In the genomic region with DNA sequence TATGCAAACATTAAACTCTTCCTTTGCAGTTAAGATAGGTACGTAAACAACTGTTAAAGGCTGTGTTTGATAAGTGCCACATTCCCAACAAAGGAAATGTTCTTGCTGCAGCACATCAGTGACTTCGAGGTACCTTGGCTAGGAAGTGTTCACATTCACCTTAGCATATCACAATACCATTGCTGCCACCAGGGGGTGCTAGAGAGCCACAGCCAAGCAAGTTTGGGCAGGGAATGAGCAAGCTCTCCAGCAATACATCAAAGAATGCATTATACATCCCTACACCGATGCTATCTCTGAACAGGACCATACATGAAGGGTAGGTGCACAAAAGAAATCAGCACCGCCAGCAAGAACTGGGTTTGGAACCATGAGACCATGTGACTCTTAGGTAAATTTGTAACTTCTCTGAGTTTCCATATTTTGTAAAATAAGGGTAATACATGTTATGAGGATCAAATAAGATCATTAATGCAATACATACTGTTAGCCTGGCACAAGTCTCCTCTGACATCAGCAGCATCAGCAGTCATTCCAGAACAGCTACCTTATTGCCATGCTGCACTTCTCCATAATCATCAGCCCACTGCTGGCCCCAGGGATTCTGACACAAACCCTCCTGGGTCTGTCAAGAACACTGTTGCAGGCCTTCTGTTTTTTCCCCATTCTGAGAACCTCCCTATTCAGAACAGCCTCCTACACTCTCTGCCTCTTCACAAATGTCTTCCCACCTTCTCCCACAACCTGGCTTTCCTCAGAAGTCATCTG, we compare ENCODE assay signal across 8 cellular contexts. TPM values are rescaled to one million over a fixed set of nuclear protein-coding genes. Genes with fewer than 3 reads are reported as not detected.
A peak's percentile ranks its signal among the peaks of the same experiment; 100 is the strongest.
DNase-seq lines count a peak whose midpoint lies in the region; ATAC-seq and TF ChIP-seq lines count a peak whose summit lies in the region.

No MANE protein-coding gene starts in this region.

- H3K4me1 ChIP-seq in right atrium auricular region (peaks cover 0 to 20% of the 10 kb centered on the region in 2 donors), sigmoid colon (peaks cover 0 to 17% (median 4%) of the 10 kb centered on the region in 4 donors)

- 24 to 39% methylated on average over 4 of the region's 4 CpGs for WGBS in sigmoid colon, 2 donors

- TF ChIP-seq POLR2A in sigmoid colon (IDR thresholded peaks at IDR 0.05): no peak

- no peak overlapping the region for H3K4me3 ChIP-seq in right atrium auricular region
- no peak overlapping the region for H3K4me3 ChIP-seq in sigmoid colon

- ATAC-seq in HG02571 (IDR thresholded peaks at IDR 0.05; ENCODE audit: unreplicated experiment): no peak

- H3K27me3 ChIP-seq in right atrium auricular region: no peaks in the 10 kb centered on the region
- H3K27me3 ChIP-seq in sigmoid colon: no peaks in the 10 kb centered on the region

- no peak for TF ChIP-seq EP300 in sigmoid colon (IDR thresholded peaks at IDR 0.05)

- H3K9me3 ChIP-seq in right atrium auricular region: no peaks in the 10 kb centered on the region
- no peaks in the 10 kb centered on the region for H3K9me3 ChIP-seq in sigmoid colon

- intact Hi-C loops in sigmoid colon (cut with DNase I): loop anchor here (1.0 to 5.0 kb wide), 4 partner anchors 39 to 274 kb away; a partner anchor contains a TSS

- H3K27ac ChIP-seq in right atrium auricular region (no peak overlapping the region), sigmoid colon (no peak overlapping the region)

- TF ChIP-seq CTCF in right atrium auricular region (IDR thresholded peaks at IDR 0.05) (peak; percentile 94 to 98), sigmoid colon (IDR thresholded peaks at IDR 0.05) (peak; percentile 77 to 99 (median 92))

- DNase-seq in GDM1 (lab: John Stamatoyannopoulos, UW): peak; percentile 61
- DNase-seq in HEK293T (ENCODE audit: extremely low spot score): peak; percentile 80
- peak; percentile 80 for DNase-seq in NCI-H1105 (lab: John Stamatoyannopoulos, UW)
- peak; percentile 59 to 83 (median 66) for DNase-seq in T-helper 1 cell
- DNase-seq in amniotic epithelial cell (ENCODE audit: low read depth): peak; percentile 60
- DNase-seq in right atrium auricular region (ENCODE audit: low spot score): peak; percentile 86
- peak; percentile 85 for DNase-seq in sigmoid colon

- H3K36me3 ChIP-seq in right atrium auricular region: peaks cover 11% of the 10 kb centered on the region
- peaks cover 0 to 32% (median 9%) of the 10 kb centered on the region in 4 donors for H3K36me3 ChIP-seq in sigmoid colon

- CTCF ChIA-PET in HEK293T (lab: Yijun Ruan, JAX): interaction anchor here (0.6 to 2.5 kb wide), 15 partner anchors 9 to 260 kb away, joined by 3 to 17 read pairs (median 3); no protein-coding TSS in a partner anchor

- POLR2A ChIA-PET in HEK293T (lab: Yijun Ruan, JAX): interaction anchor here (1.0 to 1.5 kb wide), 2 partner anchors 86 to 273 kb away, joined by 3 read pairs; a partner anchor contains a TSS

TF ChIP-seq in HEK293T, 16 proteins besides CTCF, POLR2A, EP300 and RAD21:
- TF ChIP-seq HDGF (IDR thresholded peaks at IDR 0.05; ENCODE audit: borderline replicate concordance) (no peak), L3MBTL2 (conservative IDR thresholded peaks at IDR 0.05) (no peak), ELF4 (IDR thresholded peaks at IDR 0.05) (no peak), CTBP1 (IDR thresholded peaks at IDR 0.05; ENCODE audit: borderline replicate concordance) (no peak), TARDBP (IDR thresholded peaks at IDR 0.05) (no peak), FOXK2 (IDR thresholded peaks at IDR 0.05) (no peak), NFRKB (IDR thresholded peaks at IDR 0.05) (no peak)
- TF ChIP-seq, protein P1, sequence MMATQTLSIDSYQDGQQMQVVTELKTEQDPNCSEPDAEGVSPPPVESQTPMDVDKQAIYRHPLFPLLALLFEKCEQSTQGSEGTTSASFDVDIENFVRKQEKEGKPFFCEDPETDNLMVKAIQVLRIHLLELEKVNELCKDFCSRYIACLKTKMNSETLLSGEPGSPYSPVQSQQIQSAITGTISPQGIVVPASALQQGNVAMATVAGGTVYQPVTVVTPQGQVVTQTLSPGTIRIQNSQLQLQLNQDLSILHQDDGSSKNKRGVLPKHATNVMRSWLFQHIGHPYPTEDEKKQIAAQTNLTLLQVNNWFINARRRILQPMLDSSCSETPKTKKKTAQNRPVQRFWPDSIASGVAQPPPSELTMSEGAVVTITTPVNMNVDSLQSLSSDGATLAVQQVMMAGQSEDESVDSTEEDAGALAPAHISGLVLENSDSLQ (IDR thresholded peaks at IDR 0.05): no peak
TF ChIP-seq in HEK293T: peak in this region for 0.

RNA-seq across cellular contexts. Expression of a gene that starts 37.6 kb away (rescaled TPM):
- total RNA-seq in right atrium auricular region (10 to 100 TPM; 46.2 to 61.0 TPM), sigmoid colon (100 to 1,000 TPM in 2 of 4 donors, 10 to 100 TPM in 2; 92.2 to 148 (median 102) TPM)
- polyA plus RNA-seq in sigmoid colon: 10 to 100 TPM; 12.7 to 23.1 (median 21.0) TPM
